In the genomic region with DNA sequence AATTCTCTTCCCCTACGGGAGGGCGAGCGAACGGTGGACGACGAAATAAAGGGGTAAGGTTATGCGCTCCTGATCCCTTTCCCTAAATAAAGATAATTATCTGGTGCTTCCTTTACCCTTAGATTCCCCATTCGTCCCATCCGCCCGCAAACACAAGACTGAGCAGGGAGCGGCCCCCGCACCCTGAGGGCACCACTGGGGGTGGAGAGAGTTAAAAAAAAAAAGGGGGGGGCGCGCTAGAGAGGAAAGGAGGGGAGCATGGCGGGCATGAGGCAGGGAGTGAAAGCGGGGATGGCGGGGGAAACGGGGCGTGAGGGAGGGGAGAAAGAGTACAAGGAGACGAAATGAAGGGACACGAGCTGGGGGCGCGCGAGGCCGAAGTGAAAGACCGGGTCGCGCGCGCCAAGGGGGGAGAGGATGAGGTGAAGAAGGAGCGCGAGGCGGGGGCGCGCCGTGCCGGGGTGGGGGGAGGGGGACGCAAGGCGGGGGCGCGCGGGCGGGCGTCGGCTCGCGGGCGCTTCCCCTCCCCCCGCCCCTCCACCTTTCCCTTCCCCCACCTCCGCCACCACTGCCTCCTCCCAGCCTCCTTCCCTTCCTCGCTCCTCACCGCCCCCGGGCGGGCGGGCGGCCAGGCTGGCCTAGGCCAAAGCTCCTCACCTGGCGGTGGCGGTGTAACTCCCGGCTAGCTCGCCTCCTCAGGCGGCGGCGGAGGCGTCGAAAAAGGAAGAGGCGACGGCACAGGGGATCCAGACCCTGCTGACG, we compare ENCODE assay signal across 1 cellular context.
A peak's percentile ranks its signal among the peaks of the same experiment; 100 is the strongest.
TF ChIP-seq lines count a peak whose summit lies in the region.

No MANE protein-coding gene starts in this region.

TF ChIP-seq in HEK293, 187 proteins besides CTCF, POLR2A, EP300 and RAD21 (continued from another document and continues in another):
- TF ChIP-seq, protein P1, sequence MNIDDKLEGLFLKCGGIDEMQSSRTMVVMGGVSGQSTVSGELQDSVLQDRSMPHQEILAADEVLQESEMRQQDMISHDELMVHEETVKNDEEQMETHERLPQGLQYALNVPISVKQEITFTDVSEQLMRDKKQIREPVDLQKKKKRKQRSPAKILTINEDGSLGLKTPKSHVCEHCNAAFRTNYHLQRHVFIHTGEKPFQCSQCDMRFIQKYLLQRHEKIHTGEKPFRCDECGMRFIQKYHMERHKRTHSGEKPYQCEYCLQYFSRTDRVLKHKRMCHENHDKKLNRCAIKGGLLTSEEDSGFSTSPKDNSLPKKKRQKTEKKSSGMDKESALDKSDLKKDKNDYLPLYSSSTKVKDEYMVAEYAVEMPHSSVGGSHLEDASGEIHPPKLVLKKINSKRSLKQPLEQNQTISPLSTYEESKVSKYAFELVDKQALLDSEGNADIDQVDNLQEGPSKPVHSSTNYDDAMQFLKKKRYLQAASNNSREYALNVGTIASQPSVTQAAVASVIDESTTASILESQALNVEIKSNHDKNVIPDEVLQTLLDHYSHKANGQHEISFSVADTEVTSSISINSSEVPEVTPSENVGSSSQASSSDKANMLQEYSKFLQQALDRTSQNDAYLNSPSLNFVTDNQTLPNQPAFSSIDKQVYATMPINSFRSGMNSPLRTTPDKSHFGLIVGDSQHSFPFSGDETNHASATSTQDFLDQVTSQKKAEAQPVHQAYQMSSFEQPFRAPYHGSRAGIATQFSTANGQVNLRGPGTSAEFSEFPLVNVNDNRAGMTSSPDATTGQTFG (tag by site-specific recombination; IDR thresholded peaks at IDR 0.05; ENCODE audit: borderline replicate concordance), result no peak
- TF ChIP-seq ZBTB8A (tag by site-specific recombination; IDR thresholded peaks at IDR 0.05), result no peak
- no peak for TF ChIP-seq ZNF664 (tag by site-specific recombination; IDR thresholded peaks at IDR 0.05)
- TF ChIP-seq, protein P2, sequence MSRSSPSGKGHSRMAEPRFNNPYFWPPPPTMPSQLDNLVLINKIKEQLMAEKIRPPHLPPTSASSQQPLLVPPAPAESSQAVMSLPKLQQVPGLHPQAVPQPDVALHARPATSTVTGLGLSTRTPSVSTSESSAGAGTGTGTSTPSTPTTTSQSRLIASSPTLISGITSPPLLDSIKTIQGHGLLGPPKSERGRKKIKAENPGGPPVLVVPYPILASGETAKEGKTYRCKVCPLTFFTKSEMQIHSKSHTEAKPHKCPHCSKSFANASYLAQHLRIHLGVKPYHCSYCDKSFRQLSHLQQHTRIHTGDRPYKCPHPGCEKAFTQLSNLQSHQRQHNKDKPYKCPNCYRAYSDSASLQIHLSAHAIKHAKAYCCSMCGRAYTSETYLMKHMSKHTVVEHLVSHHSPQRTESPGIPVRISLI (tag by site-specific recombination; IDR thresholded peaks at IDR 0.05), result no peak
- TF ChIP-seq, protein P3, sequence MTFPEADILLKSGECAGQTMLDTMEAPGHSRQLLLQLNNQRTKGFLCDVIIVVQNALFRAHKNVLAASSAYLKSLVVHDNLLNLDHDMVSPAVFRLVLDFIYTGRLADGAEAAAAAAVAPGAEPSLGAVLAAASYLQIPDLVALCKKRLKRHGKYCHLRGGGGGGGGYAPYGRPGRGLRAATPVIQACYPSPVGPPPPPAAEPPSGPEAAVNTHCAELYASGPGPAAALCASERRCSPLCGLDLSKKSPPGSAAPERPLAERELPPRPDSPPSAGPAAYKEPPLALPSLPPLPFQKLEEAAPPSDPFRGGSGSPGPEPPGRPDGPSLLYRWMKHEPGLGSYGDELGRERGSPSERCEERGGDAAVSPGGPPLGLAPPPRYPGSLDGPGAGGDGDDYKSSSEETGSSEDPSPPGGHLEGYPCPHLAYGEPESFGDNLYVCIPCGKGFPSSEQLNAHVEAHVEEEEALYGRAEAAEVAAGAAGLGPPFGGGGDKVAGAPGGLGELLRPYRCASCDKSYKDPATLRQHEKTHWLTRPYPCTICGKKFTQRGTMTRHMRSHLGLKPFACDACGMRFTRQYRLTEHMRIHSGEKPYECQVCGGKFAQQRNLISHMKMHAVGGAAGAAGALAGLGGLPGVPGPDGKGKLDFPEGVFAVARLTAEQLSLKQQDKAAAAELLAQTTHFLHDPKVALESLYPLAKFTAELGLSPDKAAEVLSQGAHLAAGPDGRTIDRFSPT (tag by site-specific recombination; IDR thresholded peaks at IDR 0.05), result no peak
- TF ChIP-seq ZNF133 (tag by site-specific recombination; IDR thresholded peaks at IDR 0.05), result no peak
- no peak for TF ChIP-seq ZNF211 (tag by site-specific recombination; IDR thresholded peaks at IDR 0.05; ENCODE audit: low read depth)
- no peak for TF ChIP-seq ZNF555 (tag by site-specific recombination; conservative IDR thresholded peaks at IDR 0.05)
- no peak for TF ChIP-seq SCRT2 (tag by site-specific recombination; IDR thresholded peaks at IDR 0.05)
- no peak for TF ChIP-seq ZNF677 (tag by site-specific recombination; IDR thresholded peaks at IDR 0.05)
- peak; percentile 19; the same call in 1 of the 2 replicates for TF ChIP-seq KLF7 (tag by site-specific recombination; IDR thresholded peaks at IDR 0.05; ENCODE audit: borderline replicate concordance)
- peak; percentile 41 for TF ChIP-seq ZNF335 (tag by site-specific recombination; conservative IDR thresholded peaks at IDR 0.05)
- no peak for TF ChIP-seq ZNF596 (tag by site-specific recombination; IDR thresholded peaks at IDR 0.05)
- TF ChIP-seq ZNF214 (tag by site-specific recombination; IDR thresholded peaks at IDR 0.05; ENCODE audit: borderline replicate concordance), result no peak
- 0 out of 2 replicates have a peak, but pooled peaks have one; percentile 51 for TF ChIP-seq IKZF3 (tag by site-specific recombination; IDR thresholded peaks at IDR 0.05)
- no peak for TF ChIP-seq ZNF558 (tag by site-specific recombination; IDR thresholded peaks at IDR 0.05)
- TF ChIP-seq ZNF266 (tag by site-specific recombination; IDR thresholded peaks at IDR 0.05; ENCODE audit: low read depth), result no peak
- TF ChIP-seq, protein P4, sequence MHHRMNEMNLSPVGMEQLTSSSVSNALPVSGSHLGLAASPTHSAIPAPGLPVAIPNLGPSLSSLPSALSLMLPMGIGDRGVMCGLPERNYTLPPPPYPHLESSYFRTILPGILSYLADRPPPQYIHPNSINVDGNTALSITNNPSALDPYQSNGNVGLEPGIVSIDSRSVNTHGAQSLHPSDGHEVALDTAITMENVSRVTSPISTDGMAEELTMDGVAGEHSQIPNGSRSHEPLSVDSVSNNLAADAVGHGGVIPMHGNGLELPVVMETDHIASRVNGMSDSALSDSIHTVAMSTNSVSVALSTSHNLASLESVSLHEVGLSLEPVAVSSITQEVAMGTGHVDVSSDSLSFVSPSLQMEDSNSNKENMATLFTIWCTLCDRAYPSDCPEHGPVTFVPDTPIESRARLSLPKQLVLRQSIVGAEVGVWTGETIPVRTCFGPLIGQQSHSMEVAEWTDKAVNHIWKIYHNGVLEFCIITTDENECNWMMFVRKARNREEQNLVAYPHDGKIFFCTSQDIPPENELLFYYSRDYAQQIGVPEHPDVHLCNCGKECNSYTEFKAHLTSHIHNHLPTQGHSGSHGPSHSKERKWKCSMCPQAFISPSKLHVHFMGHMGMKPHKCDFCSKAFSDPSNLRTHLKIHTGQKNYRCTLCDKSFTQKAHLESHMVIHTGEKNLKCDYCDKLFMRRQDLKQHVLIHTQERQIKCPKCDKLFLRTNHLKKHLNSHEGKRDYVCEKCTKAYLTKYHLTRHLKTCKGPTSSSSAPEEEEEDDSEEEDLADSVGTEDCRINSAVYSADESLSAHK (tag by site-specific recombination; IDR thresholded peaks at IDR 0.05), result no peak
- no peak for TF ChIP-seq ZSCAN23 (tag by site-specific recombination; IDR thresholded peaks at IDR 0.05)
- TF ChIP-seq REPIN1 (tag by site-specific recombination; IDR thresholded peaks at IDR 0.05; ENCODE audit: low read depth), result no peak
- TF ChIP-seq PRDM1 (tag by site-specific recombination; IDR thresholded peaks at IDR 0.05), result peak; percentile 69
- TF ChIP-seq SP2 (tag by site-specific recombination; IDR thresholded peaks at IDR 0.05), result no peak
- 0 out of 2 replicates have a peak, but pooled peaks have one; percentile 26 for TF ChIP-seq EGR2 (tag by site-specific recombination; IDR thresholded peaks at IDR 0.05; ENCODE audit: low read depth)
- TF ChIP-seq OSR2 (tag by site-specific recombination; IDR thresholded peaks at IDR 0.05), result no peak
- no peak for TF ChIP-seq ZNF792 (tag by site-specific recombination; IDR thresholded peaks at IDR 0.05)
- no peak for TF ChIP-seq ZNF138 (tag by site-specific recombination; IDR thresholded peaks at IDR 0.05; ENCODE audit: borderline replicate concordance)
- peak; percentile 94 for TF ChIP-seq ZNF398 (tag by site-specific recombination; IDR thresholded peaks at IDR 0.05)
- no peak for TF ChIP-seq ZNF433 (tag by site-specific recombination; IDR thresholded peaks at IDR 0.05; ENCODE audit: low read depth)
- TF ChIP-seq RBAK (tag by site-specific recombination; IDR thresholded peaks at IDR 0.05), result no peak
- TF ChIP-seq SALL2 (tag by site-specific recombination; IDR thresholded peaks at IDR 0.05; ENCODE audit: borderline replicate concordance), result no peak
- TF ChIP-seq ZFP41 (tag by site-specific recombination; IDR thresholded peaks at IDR 0.05; ENCODE audit: borderline replicate concordance), result no peak
- TF ChIP-seq, protein P5, sequence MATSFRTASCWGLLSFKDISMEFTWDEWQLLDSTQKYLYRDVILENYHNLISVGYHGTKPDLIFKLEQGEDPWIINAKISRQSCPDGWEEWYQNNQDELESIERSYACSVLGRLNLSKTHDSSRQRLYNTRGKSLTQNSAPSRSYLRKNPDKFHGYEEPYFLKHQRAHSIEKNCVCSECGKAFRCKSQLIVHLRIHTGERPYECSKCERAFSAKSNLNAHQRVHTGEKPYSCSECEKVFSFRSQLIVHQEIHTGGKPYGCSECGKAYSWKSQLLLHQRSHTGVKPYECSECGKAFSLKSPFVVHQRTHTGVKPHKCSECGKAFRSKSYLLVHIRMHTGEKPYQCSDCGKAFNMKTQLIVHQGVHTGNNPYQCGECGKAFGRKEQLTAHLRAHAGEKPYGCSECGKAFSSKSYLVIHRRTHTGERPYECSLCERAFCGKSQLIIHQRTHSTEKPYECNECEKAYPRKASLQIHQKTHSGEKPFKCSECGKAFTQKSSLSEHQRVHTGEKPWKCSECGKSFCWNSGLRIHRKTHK (tag by site-specific recombination; IDR thresholded peaks at IDR 0.05), result no peak
- no peak for TF ChIP-seq ZNF529 (tag by site-specific recombination; IDR thresholded peaks at IDR 0.05; ENCODE audit: insufficient replicate concordance)
- TF ChIP-seq ZNF366 (tag by site-specific recombination; conservative IDR thresholded peaks at IDR 0.05), result 0 out of 2 replicates have a peak, but pooled peaks have one; percentile 10
- no peak for TF ChIP-seq ZNF24 (tag by site-specific recombination; IDR thresholded peaks at IDR 0.05)
- TF ChIP-seq ZNF501 (tag by site-specific recombination; IDR thresholded peaks at IDR 0.05), result no peak
- peak; percentile 49 for TF ChIP-seq ZNF341 (tag by site-specific recombination; IDR thresholded peaks at IDR 0.05; ENCODE audit: low read depth)
- no peak for TF ChIP-seq ZNF302 (tag by site-specific recombination; IDR thresholded peaks at IDR 0.05; ENCODE audit: low read depth)
- TF ChIP-seq, protein P6, sequence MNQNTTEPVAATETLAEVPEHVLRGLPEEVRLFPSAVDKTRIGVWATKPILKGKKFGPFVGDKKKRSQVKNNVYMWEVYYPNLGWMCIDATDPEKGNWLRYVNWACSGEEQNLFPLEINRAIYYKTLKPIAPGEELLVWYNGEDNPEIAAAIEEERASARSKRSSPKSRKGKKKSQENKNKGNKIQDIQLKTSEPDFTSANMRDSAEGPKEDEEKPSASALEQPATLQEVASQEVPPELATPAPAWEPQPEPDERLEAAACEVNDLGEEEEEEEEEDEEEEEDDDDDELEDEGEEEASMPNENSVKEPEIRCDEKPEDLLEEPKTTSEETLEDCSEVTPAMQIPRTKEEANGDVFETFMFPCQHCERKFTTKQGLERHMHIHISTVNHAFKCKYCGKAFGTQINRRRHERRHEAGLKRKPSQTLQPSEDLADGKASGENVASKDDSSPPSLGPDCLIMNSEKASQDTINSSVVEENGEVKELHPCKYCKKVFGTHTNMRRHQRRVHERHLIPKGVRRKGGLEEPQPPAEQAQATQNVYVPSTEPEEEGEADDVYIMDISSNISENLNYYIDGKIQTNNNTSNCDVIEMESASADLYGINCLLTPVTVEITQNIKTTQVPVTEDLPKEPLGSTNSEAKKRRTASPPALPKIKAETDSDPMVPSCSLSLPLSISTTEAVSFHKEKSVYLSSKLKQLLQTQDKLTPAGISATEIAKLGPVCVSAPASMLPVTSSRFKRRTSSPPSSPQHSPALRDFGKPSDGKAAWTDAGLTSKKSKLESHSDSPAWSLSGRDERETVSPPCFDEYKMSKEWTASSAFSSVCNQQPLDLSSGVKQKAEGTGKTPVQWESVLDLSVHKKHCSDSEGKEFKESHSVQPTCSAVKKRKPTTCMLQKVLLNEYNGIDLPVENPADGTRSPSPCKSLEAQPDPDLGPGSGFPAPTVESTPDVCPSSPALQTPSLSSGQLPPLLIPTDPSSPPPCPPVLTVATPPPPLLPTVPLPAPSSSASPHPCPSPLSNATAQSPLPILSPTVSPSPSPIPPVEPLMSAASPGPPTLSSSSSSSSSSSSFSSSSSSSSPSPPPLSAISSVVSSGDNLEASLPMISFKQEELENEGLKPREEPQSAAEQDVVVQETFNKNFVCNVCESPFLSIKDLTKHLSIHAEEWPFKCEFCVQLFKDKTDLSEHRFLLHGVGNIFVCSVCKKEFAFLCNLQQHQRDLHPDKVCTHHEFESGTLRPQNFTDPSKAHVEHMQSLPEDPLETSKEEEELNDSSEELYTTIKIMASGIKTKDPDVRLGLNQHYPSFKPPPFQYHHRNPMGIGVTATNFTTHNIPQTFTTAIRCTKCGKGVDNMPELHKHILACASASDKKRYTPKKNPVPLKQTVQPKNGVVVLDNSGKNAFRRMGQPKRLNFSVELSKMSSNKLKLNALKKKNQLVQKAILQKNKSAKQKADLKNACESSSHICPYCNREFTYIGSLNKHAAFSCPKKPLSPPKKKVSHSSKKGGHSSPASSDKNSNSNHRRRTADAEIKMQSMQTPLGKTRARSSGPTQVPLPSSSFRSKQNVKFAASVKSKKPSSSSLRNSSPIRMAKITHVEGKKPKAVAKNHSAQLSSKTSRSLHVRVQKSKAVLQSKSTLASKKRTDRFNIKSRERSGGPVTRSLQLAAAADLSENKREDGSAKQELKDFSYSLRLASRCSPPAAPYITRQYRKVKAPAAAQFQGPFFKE (tag by site-specific recombination; IDR thresholded peaks at IDR 0.05; ENCODE audit: borderline replicate concordance), result no peak
- TF ChIP-seq ZNF394 (tag by site-specific recombination; IDR thresholded peaks at IDR 0.05; ENCODE audit: borderline replicate concordance), result no peak
- TF ChIP-seq ZNF10 (tag by site-specific recombination; IDR thresholded peaks at IDR 0.05), result peak; percentile 69; the same call in 1 of the 2 replicates
- no peak for TF ChIP-seq ZNF350 (tag by site-specific recombination; IDR thresholded peaks at IDR 0.05)
